8 cellular contexts compared by ENCODE assay signal in genomic region chr15:68818088-68818670, GRCh38. TPM values are rescaled to one million over a fixed set of nuclear protein-coding genes. Genes with fewer than 3 reads are reported as not detected.
DNase-seq lines count a peak whose midpoint lies in the region; ATAC-seq and TF ChIP-seq lines count a peak whose summit lies in the region.

No MANE protein-coding gene starts in this region.

- no peaks in the 10 kb centered on the region for H3K36me3 ChIP-seq in Caco-2 (ENCODE audit: control insufficient read depth, insufficient read depth, low read length)
- no peaks in the 10 kb centered on the region for H3K36me3 ChIP-seq in stomach smooth muscle (ENCODE audit: control insufficient read depth in 2 of 2, insufficient read depth in 2 of 2, low read length in 2 of 2)

- H3K36me3 Mint-ChIP-seq in Caco-2 (ENCODE audit: insufficient read depth, unreplicated experiment) = peaks cover 50% of the 10 kb centered on the region
- H3K36me3 Mint-ChIP-seq in activated T-helper 2 cell treated with anti-CD3 and anti-CD28 coated beads, Interferon-gamma antibody, Interleukin-2, Interleukin-4, amounts not matched to agents 10 μg/mL and 5 μg/mL and 100 μg/mL, durations not matched to agents 14 hours and 24 hours and 36 hours (ENCODE audit: low read depth) = peaks cover 40% of the 10 kb centered on the region
- peaks cover 6% of the 10 kb centered on the region for H3K36me3 Mint-ChIP-seq in natural killer cell treated with Interleukin-12 subunit alpha and Interleukin-12 subunit beta and Interleukin-15 and Interleukin-18, amount 100 ng/mL, for 72 hours

- no peak for TF ChIP-seq CTCF in Caco-2 (IDR thresholded peaks at IDR 0.05; ENCODE audit: insufficient read depth in 1 of 2, low read depth in 1 of 2, low read length in 1 of 2, severe bottlenecking in 1 of 2, unreplicated experiment in 1 of 2)

- no TSS peak for BruUV-seq in Caco-2 (replicated peaks; lab: Mats Ljungman, UMichigan)

- intact Hi-C loops in Caco-2 (cut with micrococcal nuclease; ENCODE audit: unreplicated experiment) = loop anchor here (5.0 kb wide), 1 partner anchor 59 kb away; no protein-coding TSS in a partner anchor
- intact Hi-C loops in activated T-helper 2 cell treated with anti-CD3 and anti-CD28 coated beads, Interferon-gamma antibody, Interleukin-2, Interleukin-4, amounts not matched to agents 10 μg/mL and 5 μg/mL and 100 μg/mL, durations not matched to agents 14 hours and 24 hours and 36 hours (cut with micrococcal nuclease) = loop anchor here (2.0 kb wide), 1 partner anchor 35 kb away; no protein-coding TSS in a partner anchor

- DNase-seq in Caco-2 = peak; percentile 80 to 81
- DNase-seq in HS-27A (ENCODE audit: low read depth) = peak; percentile 59
- DNase-seq in activated T-helper 2 cell treated with anti-CD3 and anti-CD28 coated beads, Interferon-gamma antibody, Interleukin-2, Interleukin-4, amounts not matched to agents 10 μg/mL and 5 μg/mL and 100 μg/mL, durations not matched to agents 14 hours and 24 hours and 36 hours (ENCODE audit: low spot score) = peak; percentile 64
- DNase-seq in fibroblast of peridontal ligament (ENCODE audit: extremely low read depth) = peak; percentile 54
- DNase-seq in natural killer cell treated with Interleukin-12 subunit alpha and Interleukin-12 subunit beta and Interleukin-15 and Interleukin-18, amount 100 ng/mL, for 72 hours (ENCODE audit: low spot score) = peak; percentile 78
- no peak for DNase-seq in iPS-NIHi7 (ENCODE audit: extremely low spot score)

- no peaks in the 10 kb centered on the region for H3K27me3 Mint-ChIP-seq in Caco-2 (ENCODE audit: insufficient read depth, unreplicated experiment)
- H3K27me3 Mint-ChIP-seq in activated T-helper 2 cell treated with anti-CD3 and anti-CD28 coated beads, Interferon-gamma antibody, Interleukin-2, Interleukin-4, amounts not matched to agents 10 μg/mL and 5 μg/mL and 100 μg/mL, durations not matched to agents 14 hours and 24 hours and 36 hours (ENCODE audit: low read depth) = no peaks in the 10 kb centered on the region
- H3K27me3 Mint-ChIP-seq in natural killer cell treated with Interleukin-12 subunit alpha and Interleukin-12 subunit beta and Interleukin-15 and Interleukin-18, amount 100 ng/mL, for 72 hours = no peaks in the 10 kb centered on the region

- CTCF ChIA-PET in Caco-2 (lab: Charles Lee) = interaction anchor here (0.6 to 2.4 kb wide), 3 partner anchors 11 to 57 kb away, joined by 4 to 9 read pairs (median 6); no protein-coding TSS in a partner anchor

- no peak overlapping the region for H3K27ac Mint-ChIP-seq in Caco-2 (ENCODE audit: unreplicated experiment)
- H3K27ac Mint-ChIP-seq in activated T-helper 2 cell treated with anti-CD3 and anti-CD28 coated beads, Interferon-gamma antibody, Interleukin-2, Interleukin-4, amounts not matched to agents 10 μg/mL and 5 μg/mL and 100 μg/mL, durations not matched to agents 14 hours and 24 hours and 36 hours = peak overlapping the region; percentile 58
- H3K27ac Mint-ChIP-seq in natural killer cell treated with Interleukin-12 subunit alpha and Interleukin-12 subunit beta and Interleukin-15 and Interleukin-18, amount 100 ng/mL, for 72 hours = no peak overlapping the region

- peak overlapping the region; percentile 64 to 87 for H3K9ac ChIP-seq in stomach smooth muscle (ENCODE audit: low read length in 2 of 2)

- H3K27me3 ChIP-seq in Caco-2 (replicated peaks; ENCODE audit: control insufficient read depth, insufficient read depth, low read length) (no peaks in the 10 kb centered on the region), stomach smooth muscle (ENCODE audit: control insufficient read depth in 1 of 2, insufficient read depth in 2 of 2, low read length in 2 of 2) (no peaks in the 10 kb centered on the region)

- peak overlapping the region; percentile 95 for H3K4me3 ChIP-seq in Caco-2 (ENCODE audit: low read depth, low read length)
- peak overlapping the region; percentile 92 to 94 for H3K4me3 ChIP-seq in stomach smooth muscle (ENCODE audit: low read length in 2 of 2)

- H3K9me3 Mint-ChIP-seq in Caco-2 (ENCODE audit: unreplicated experiment) = no peaks in the 10 kb centered on the region
- no peaks in the 10 kb centered on the region for H3K9me3 Mint-ChIP-seq in activated T-helper 2 cell treated with anti-CD3 and anti-CD28 coated beads, Interferon-gamma antibody, Interleukin-2, Interleukin-4, amounts not matched to agents 10 μg/mL and 5 μg/mL and 100 μg/mL, durations not matched to agents 14 hours and 24 hours and 36 hours
- H3K9me3 Mint-ChIP-seq in natural killer cell treated with Interleukin-12 subunit alpha and Interleukin-12 subunit beta and Interleukin-15 and Interleukin-18, amount 100 ng/mL, for 72 hours = no peaks in the 10 kb centered on the region

- H3K4me1 ChIP-seq in Caco-2 (peaks cover 25% of the 10 kb centered on the region), stomach smooth muscle (ENCODE audit: control insufficient read depth, insufficient read depth, low read length) (peaks cover 27% of the 10 kb centered on the region)

- ATAC-seq in natural killer cell treated with Interleukin-12 subunit alpha and Interleukin-12 subunit beta and Interleukin-15 and Interleukin-18, amount 100 ng/mL, for 72 hours = peak; percentile 37 to 43

- peak overlapping the region; percentile 92 for H3K27ac ChIP-seq in stomach smooth muscle (ENCODE audit: low read length)

- H3K4me3 Mint-ChIP-seq in Caco-2 (ENCODE audit: unreplicated experiment) = peak overlapping the region; percentile 100
- H3K4me3 Mint-ChIP-seq in activated T-helper 2 cell treated with anti-CD3 and anti-CD28 coated beads, Interferon-gamma antibody, Interleukin-2, Interleukin-4, amounts not matched to agents 10 μg/mL and 5 μg/mL and 100 μg/mL, durations not matched to agents 14 hours and 24 hours and 36 hours (ENCODE audit: low read depth) = peak overlapping the region; percentile 69
- peak overlapping the region; percentile 98 for H3K4me3 Mint-ChIP-seq in natural killer cell treated with Interleukin-12 subunit alpha and Interleukin-12 subunit beta and Interleukin-15 and Interleukin-18, amount 100 ng/mL, for 72 hours

- POLR2A ChIA-PET in Caco-2 (lab: Charles Lee) = interaction anchor here (1.1 kb wide), 1 partner anchor 23 kb away, joined by 4 read pairs; no protein-coding TSS in a partner anchor

- H3K4me1 Mint-ChIP-seq in Caco-2 (ENCODE audit: low read depth, unreplicated experiment) = peaks cover 11% of the 10 kb centered on the region
- H3K4me1 Mint-ChIP-seq in activated T-helper 2 cell treated with anti-CD3 and anti-CD28 coated beads, Interferon-gamma antibody, Interleukin-2, Interleukin-4, amounts not matched to agents 10 μg/mL and 5 μg/mL and 100 μg/mL, durations not matched to agents 14 hours and 24 hours and 36 hours (ENCODE audit: low read depth) = peaks cover 44% of the 10 kb centered on the region
- H3K4me1 Mint-ChIP-seq in natural killer cell treated with Interleukin-12 subunit alpha and Interleukin-12 subunit beta and Interleukin-15 and Interleukin-18, amount 100 ng/mL, for 72 hours (ENCODE audit: low read depth in 2 of 2) = peaks cover 46 to 51% of the 10 kb centered on the region in 2 donors

- H3K9me3 ChIP-seq in Caco-2 (no peaks in the 10 kb centered on the region), stomach smooth muscle (ENCODE audit: control insufficient read depth in 2 of 2, low read length in 2 of 2) (no peaks in the 10 kb centered on the region)

TF ChIP-seq in PFSK-1, 5 proteins besides CTCF, POLR2A, EP300 and RAD21:
- TF ChIP-seq TAF1 (IDR thresholded peaks at IDR 0.05; ENCODE audit: borderline replicate concordance, insufficient read depth, low read length) = peak; percentile 69; the same call in 1 of the 2 replicates
- peak; percentile 54; the same call in 1 of the 2 replicates for TF ChIP-seq POLR2AphosphoS5 (IDR thresholded peaks at IDR 0.05; ENCODE audit: low read depth, low read length)
- 0 out of 2 replicates have a peak, but pooled peaks have one; percentile 7 for TF ChIP-seq SIN3A (IDR thresholded peaks at IDR 0.05; ENCODE audit: borderline replicate concordance, insufficient read depth, low read length)
- 0 out of 4 replicates have a peak, but pooled peaks of 1 of the 2 experiments have one; percentile 15 for TF ChIP-seq REST (IDR thresholded peaks at IDR 0.05; ENCODE audit: insufficient read depth in 1 of 2, low read depth in 2 of 2, low read length in 2 of 2)
- no peak for TF ChIP-seq FOXP2 (optimal IDR thresholded peaks at IDR 0.05; ENCODE audit: borderline replicate concordance, extremely low read depth, extremely low read length, insufficient read depth)

RNA-seq across cellular contexts. Expression of gene ANP32A, which starts 2.5 kb away (rescaled TPM):
- total RNA-seq in Caco-2 (2022) = 169 and 178 TPM in 2 replicates
- 184 TPM for polyA plus RNA-seq in PFSK-1 (2012; ENCODE audit: insufficient read length, low read depth)
- 259 and 265 TPM in 2 replicates for total RNA-seq in activated T-helper 2 cell treated with anti-CD3 and anti-CD28 coated beads, Interferon-gamma antibody, Interleukin-2, Interleukin-4, amounts not matched to agents 10 μg/mL and 5 μg/mL and 100 μg/mL, durations not matched to agents 14 hours and 24 hours and 36 hours
- 100 to 1,000 TPM; 208 to 278 TPM for total RNA-seq in natural killer cell treated with Interleukin-12 subunit alpha and Interleukin-12 subunit beta and Interleukin-15 and Interleukin-18, amount 100 ng/mL, for 72 hours
